23 cellular contexts compared by ENCODE assay signal in the genomic region with DNA sequence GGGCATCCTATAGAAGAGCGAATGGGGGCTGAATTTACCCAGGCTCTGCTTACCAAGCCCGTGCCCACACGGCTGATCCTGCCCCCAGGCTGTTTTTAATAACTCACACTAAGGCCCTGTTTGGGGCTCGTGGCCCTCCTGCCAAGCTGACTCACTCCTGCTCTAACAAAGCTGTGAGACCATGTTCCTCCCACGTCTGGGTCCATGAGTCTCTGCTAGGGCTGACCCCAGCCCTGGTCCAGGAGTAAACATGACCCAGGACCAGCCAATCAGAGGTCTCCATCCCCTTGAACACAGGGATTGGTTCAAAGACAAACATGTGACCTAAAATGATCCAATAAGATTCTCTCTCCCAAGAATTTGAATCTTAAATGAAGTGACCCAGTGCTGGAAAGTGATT. TPM values are rescaled to one million over a fixed set of nuclear protein-coding genes. Genes with fewer than 3 reads are reported as not detected.
"Had no signal": no experiment of that assay in that cellular context is flagged by ENCODE, and none has a peak within 500 bp of the region (broad histone marks: within the 10 kb centered on the region; RNA-seq: fewer than 3 reads in every experiment).

No MANE protein-coding gene starts in this region.

- H3K4me1 Mint-ChIP-seq: activated CD8-positive, alpha-beta memory T cell treated with anti-CD3 and anti-CD28 coated beads, Interleukin-2, amount 10 ng/mL, durations not matched to agents 7 days and 5 days; nephron had no signal

- H3K36me3 Mint-ChIP-seq: activated CD8-positive, alpha-beta memory T cell treated with anti-CD3 and anti-CD28 coated beads, Interleukin-2, amount 10 ng/mL, durations not matched to agents 7 days and 5 days had no signal

- FAIRE-seq: frontal cortex had no signal

- H3K27ac ChIP-seq: body of pancreas, left lung, sigmoid colon, tibial artery, uterus, WERI-Rb-1 had no signal

- ATAC-seq: activated CD8-positive, alpha-beta memory T cell treated with anti-CD3 and anti-CD28 coated beads, Interleukin-2, amount 10 ng/mL, durations not matched to agents 7 days and 5 days; body of pancreas; left lung had no signal

- H3K36me3 ChIP-seq: left lung, sigmoid colon, spleen, tibial artery, uterus, WERI-Rb-1 had no signal

- H3K27ac Mint-ChIP-seq: activated CD8-positive, alpha-beta memory T cell treated with anti-CD3 and anti-CD28 coated beads, Interleukin-2, amount 10 ng/mL, durations not matched to agents 7 days and 5 days; activated naive CD4-positive, alpha-beta T cell treated with anti-CD3 and anti-CD28 coated beads for 36 hours; nephron had no signal

- H3K4me1 ChIP-seq: body of pancreas, left lung, sigmoid colon, spleen, tibial artery, uterus had no signal

- DNase-seq: activated CD4-positive, alpha-beta T cell treated with anti-CD3 and anti-CD28 coated beads for 1 hour; activated CD4-positive, alpha-beta T cell treated with anti-CD3 and anti-CD28 coated beads, Interleukin-2, amount 50 U/mL, for 48 hours; activated CD8-positive, alpha-beta memory T cell treated with anti-CD3 and anti-CD28 coated beads, Interleukin-2, amount 10 ng/mL, durations not matched to agents 7 days and 5 days; activated naive CD4-positive, alpha-beta T cell treated with anti-CD3 and anti-CD28 coated beads for 36 hours; body of pancreas; caudate nucleus; hypothalamus; left lung; midbrain; nucleus accumbens; sigmoid colon; spleen; stimulated activated naive CD4-positive, alpha-beta T cell treated with Interleukin-2 at 50 U/mL for 16 hours; T-helper 2 cell; tibial artery; uterus; WERI-Rb-1 had no signal

- H3K4me3 ChIP-seq: body of pancreas, left lung, sigmoid colon, spleen, tibial artery, uterus had no signal

- H3K4me3 Mint-ChIP-seq: activated CD8-positive, alpha-beta memory T cell treated with anti-CD3 and anti-CD28 coated beads, Interleukin-2, amount 10 ng/mL, durations not matched to agents 7 days and 5 days; activated naive CD4-positive, alpha-beta T cell treated with anti-CD3 and anti-CD28 coated beads for 36 hours; nephron had no signal

- H3K27me3 ChIP-seq: body of pancreas, left lung, sigmoid colon, spleen, tibial artery, uterus had no signal

- H3K9me3 ChIP-seq: body of pancreas had no signal

RNA-seq across cellular contexts. Expression of gene C16orf82, which starts 57.1 kb away (rescaled TPM):
- total RNA-seq: activated CD8-positive, alpha-beta memory T cell treated with anti-CD3 and anti-CD28 coated beads, Interleukin-2, amount 10 ng/mL, durations not matched to agents 7 days and 5 days; activated naive CD4-positive, alpha-beta T cell treated with anti-CD3 and anti-CD28 coated beads for 36 hours; body of pancreas; dermis microvascular lymphatic vessel endothelial cell; frontal cortex; kidney epithelial cell; left lung; lung microvascular endothelial cell; sigmoid colon; spleen; subcutaneous adipose tissue; uterus had no signal
- polyA plus RNA-seq: sigmoid colon, spleen had no signal
